Comparison of ENCODE assay signal across 1 cellular context in genomic region chr9:135487281-135488012, GRCh38.
A peak's percentile ranks its signal among the peaks of the same experiment; 100 is the strongest.
TF ChIP-seq lines count a peak whose summit lies in the region.

No MANE protein-coding gene starts in this region.

TF ChIP-seq in K562, 482 proteins besides CTCF, POLR2A, EP300 and RAD21:
- TF ChIP-seq ZNF436 (CRISPR knock-in tag; IDR thresholded peaks at IDR 0.05) (no peak), DPF2 (IDR thresholded peaks at IDR 0.05) (no peak), FOXK1 (CRISPR knock-in tag; IDR thresholded peaks at IDR 0.05; ENCODE audit: borderline replicate concordance) (no peak), GABPB1 (CRISPR knock-in tag; IDR thresholded peaks at IDR 0.05) (no peak), HMG20B (CRISPR knock-in tag; IDR thresholded peaks at IDR 0.05) (no peak), RBM22 (IDR thresholded peaks at IDR 0.05; ENCODE audit: low read depth, low read length, poor library complexity, severe bottlenecking) (peak; percentile 47), SAFB2 (IDR thresholded peaks at IDR 0.05; ENCODE audit: borderline replicate concordance, low read depth, low read length, severe bottlenecking) (no peak), RBFOX2 (IDR thresholded peaks at IDR 0.05; ENCODE audit: low read depth, low read length) (peak; percentile 40), TAF15 (IDR thresholded peaks at IDR 0.05; ENCODE audit: low read depth, low read length) (no peak), SMARCA4 (IDR thresholded peaks at IDR 0.05) (no peak), POLR2G (IDR thresholded peaks at IDR 0.05; ENCODE audit: low read depth, low read length) (peak; percentile 12; the same call in 1 of the 2 replicates), MCM7 (IDR thresholded peaks at IDR 0.05) (no peak), KLF1 (tag; IDR thresholded peaks at IDR 0.05) (no peak)
